Comparison of ENCODE assay signal across 16 cellular contexts in the genomic region with DNA sequence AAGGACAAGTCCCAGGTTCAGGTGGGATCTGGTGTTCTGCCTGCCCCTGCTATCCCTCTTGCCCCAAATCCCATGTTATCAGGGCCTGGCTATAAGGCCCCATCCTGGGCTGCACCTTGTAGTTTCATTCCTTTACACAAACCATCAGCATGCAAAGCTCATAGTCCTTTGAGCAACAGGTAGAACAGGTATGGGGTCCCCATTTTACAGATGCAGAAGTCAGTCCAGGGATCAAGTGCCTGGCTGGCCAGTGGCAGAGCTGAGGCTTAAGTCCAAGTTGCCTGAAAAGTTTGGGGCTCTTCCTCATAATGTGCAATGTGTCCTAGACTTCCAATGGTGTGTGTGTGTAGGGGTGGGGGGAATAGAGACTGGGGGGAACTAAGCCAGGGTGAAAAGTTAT. TPM values are rescaled to one million over a fixed set of nuclear protein-coding genes. Genes with fewer than 3 reads are reported as not detected.
DNase-seq lines count a peak whose midpoint lies in the region; ATAC-seq and TF ChIP-seq lines count a peak whose summit lies in the region.
"Had no signal": no experiment of that assay in that cellular context is flagged by ENCODE, and none has a peak within 500 bp of the region (broad histone marks: within the 10 kb centered on the region; RNA-seq: fewer than 3 reads in every experiment).

No MANE protein-coding gene starts in this region.

- H3K36me3 ChIP-seq in heart left ventricle, result no peaks in the 10 kb centered on the region
- H3K36me3 ChIP-seq in esophagus (ENCODE audit: control insufficient read depth in 2 of 2, insufficient read depth in 2 of 2, low read length in 1 of 2), result no peaks in the 10 kb centered on the region
- H3K36me3 ChIP-seq in muscle layer of duodenum (ENCODE audit: control insufficient read depth in 1 of 2, insufficient read depth in 2 of 2, low read length in 2 of 2), result no peaks in the 10 kb centered on the region
- no peaks in the 10 kb centered on the region for H3K36me3 ChIP-seq in stomach smooth muscle (ENCODE audit: control insufficient read depth in 2 of 2, insufficient read depth in 2 of 2, low read length in 2 of 2)
- no peaks in the 10 kb centered on the region for H3K36me3 ChIP-seq in Peyer's patch

- no peaks in the 10 kb centered on the region for H3K9me3 ChIP-seq in heart left ventricle
- no peaks in the 10 kb centered on the region for H3K9me3 ChIP-seq in esophagus (ENCODE audit: control insufficient read depth in 2 of 2, insufficient read depth in 1 of 2, low read depth in 1 of 2, low read length in 1 of 2)
- no peaks in the 10 kb centered on the region for H3K9me3 ChIP-seq in muscle layer of duodenum (ENCODE audit: control insufficient read depth in 1 of 2, low read length in 2 of 2)
- no peaks in the 10 kb centered on the region for H3K9me3 ChIP-seq in stomach smooth muscle (ENCODE audit: control insufficient read depth in 2 of 2, low read length in 2 of 2)
- no peaks in the 10 kb centered on the region for H3K9me3 ChIP-seq in Peyer's patch

- H3K4me3 ChIP-seq in heart left ventricle (no peak overlapping the region), esophagus (ENCODE audit: low read depth in 1 of 2, low read length in 2 of 2) (no peak overlapping the region), muscle layer of duodenum (ENCODE audit: low read depth in 1 of 2, low read length in 2 of 2) (no peak overlapping the region), stomach smooth muscle (ENCODE audit: low read length in 2 of 2) (peak overlapping the region in 1 of 2 donors; percentile 7), Peyer's patch (no peak overlapping the region)

- no peaks in the 10 kb centered on the region for H3K27me3 ChIP-seq in heart left ventricle
- H3K27me3 ChIP-seq in esophagus (ENCODE audit: control insufficient read depth in 1 of 2, insufficient read depth in 2 of 2, low read length in 2 of 2), result no peaks in the 10 kb centered on the region
- no peaks in the 10 kb centered on the region for H3K27me3 ChIP-seq in muscle layer of duodenum (ENCODE audit: low read depth, low read length)
- H3K27me3 ChIP-seq in stomach smooth muscle (ENCODE audit: control insufficient read depth in 1 of 2, insufficient read depth in 2 of 2, low read length in 2 of 2), result no peaks in the 10 kb centered on the region
- H3K27me3 ChIP-seq in Peyer's patch, result no peaks in the 10 kb centered on the region

- H3K4me1 ChIP-seq in heart left ventricle, result peaks cover 0 to 67% (median 26%) of the 10 kb centered on the region in 12 donors
- H3K4me1 ChIP-seq in esophagus (ENCODE audit: control insufficient read depth in 2 of 2, insufficient read depth in 2 of 2, low read length in 1 of 2), result peaks cover 0 to 3% of the 10 kb centered on the region in 2 donors
- peaks cover 0 to 21% of the 10 kb centered on the region in 2 donors for H3K4me1 ChIP-seq in muscle layer of duodenum (ENCODE audit: control insufficient read depth in 1 of 2, insufficient read depth in 2 of 2, low read length in 2 of 2)
- peaks cover 69% of the 10 kb centered on the region for H3K4me1 ChIP-seq in stomach smooth muscle (ENCODE audit: control insufficient read depth, insufficient read depth, low read length)
- no peaks in the 10 kb centered on the region for H3K4me1 ChIP-seq in Peyer's patch

- TF ChIP-seq POLR2A in heart left ventricle (IDR thresholded peaks at IDR 0.05) (no peak), Peyer's patch (IDR thresholded peaks at IDR 0.05) (no peak)

- peak overlapping the region; percentile 18 to 90 (median 75) for H3K27ac ChIP-seq in heart left ventricle
- peak overlapping the region; percentile 30 to 40 for H3K27ac ChIP-seq in esophagus (ENCODE audit: low read depth in 2 of 2, low read length in 1 of 2)
- H3K27ac ChIP-seq in muscle layer of duodenum (ENCODE audit: low read length), result peak overlapping the region; percentile 77
- peak overlapping the region; percentile 93 for H3K27ac ChIP-seq in stomach smooth muscle (ENCODE audit: low read length)
- peak overlapping the region in 1 of 4 donors; percentile 50 for H3K27ac ChIP-seq in Peyer's patch

- intact Hi-C loops in heart left ventricle (cut with DNase I) (no loop called here), Right ventricle myocardium inferior (cut with DNase I) (no loop called here)

- no peak for TF ChIP-seq CTCF in heart left ventricle (IDR thresholded peaks at IDR 0.05)
- TF ChIP-seq CTCF in Peyer's patch (IDR thresholded peaks at IDR 0.05), result no peak

- ATAC-seq in heart left ventricle (no peak), Right ventricle myocardium inferior (no peak), HG03175 (IDR thresholded peaks at IDR 0.05; ENCODE audit: unreplicated experiment) (no peak)

- no peak for DNase-seq in heart left ventricle
- no peak for DNase-seq in Right ventricle myocardium inferior (ENCODE audit: missing footprints)
- DNase-seq in GF-D8 (lab: John Stamatoyannopoulos, UW), result no peak
- no peak for DNase-seq in Peyer's patch
- DNase-seq: 8988T; CD4-positive, alpha-beta memory T cell; KG1; NCI-H1436; NCI-H2029; NCI-H2171 treated with DMSO at 0.1 percent for 48 hours; NCI-H446 treated with DMSO at 0.1 percent for 48 hours; OCI-M1 had no signal

- peak overlapping the region; percentile 49 to 64 for H3K9ac ChIP-seq in stomach smooth muscle (ENCODE audit: low read length in 2 of 2)

RNA-seq across cellular contexts. Expression of a gene that starts 11.9 kb away (rescaled TPM):
- total RNA-seq in heart left ventricle (100 to 1,000 TPM in 7 of 9 donors, 10 to 100 TPM in 2; 49.8 to 530 (median 189) TPM), Right ventricle myocardium inferior (255 TPM), Peyer's patch (1 to 10 TPM in 2 of 4 donors, under 1 TPM in 2; 0.70 to 8.3 (median 2.3) TPM)
- polyA plus RNA-seq in heart left ventricle (100 to 1,000 TPM; 238 to 408 TPM), esophagus (1 to 10 TPM; 5.2 to 7.9 TPM)
- total RNA-seq: CD4-positive, alpha-beta memory T cell had no signal
- polyA plus RNA-seq: CD4-positive, alpha-beta memory T cell had no signal

Comparison
In these comparisons a context has a peak if more than half of its experiments do, and no peak if none do; other contexts are left out.
1. RNA of a gene that starts 11.9 kb away (total RNA-seq): 255 TPM in Right ventricle myocardium inferior (single experiment) and 49.8 to 530 TPM in heart left ventricle; 0.70 to 8.3 TPM in Peyer's patch; every median in the first group is over 4 times any median in the second.